21 cellular contexts compared by ENCODE assay signal in genomic region chr10:59179027-59179426, GRCh38. TPM values are rescaled to one million over a fixed set of nuclear protein-coding genes. Genes with fewer than 3 reads are reported as not detected.
"Had no signal": no experiment of that assay in that cellular context is flagged by ENCODE, and none has a peak within 500 bp of the region (broad histone marks: within the 10 kb centered on the region; RNA-seq: fewer than 3 reads in every experiment).

No MANE protein-coding gene starts in this region.

- FAIRE-seq: endometrium, TTC549, urothelium cell line had no signal

- H3K9me3 Mint-ChIP-seq: activated CD4-positive, alpha-beta memory T cell treated with anti-CD3 and anti-CD28 coated beads, Interleukin-2, amount 10 ng/mL, durations not matched to agents 7 days and 5 days; WTC11 had no signal

- H3K36me3 Mint-ChIP-seq: activated naive CD4-positive, alpha-beta T cell treated with anti-CD3 and anti-CD28 coated beads, Interleukin-2, amount 50 U/mL, for 24 hours; natural killer cell; WTC11 had no signal

- H3K4me1 Mint-ChIP-seq: natural killer cell had no signal

- H3K9me3 ChIP-seq: adrenal gland, gastroesophageal sphincter, left ventricle myocardium inferior had no signal

- H3K36me3 ChIP-seq: adrenal gland, cardiac muscle cell, gastroesophageal sphincter, left ventricle myocardium inferior had no signal

- H3K27me3 ChIP-seq: adrenal gland had no signal

- H3K27ac Mint-ChIP-seq: activated CD4-positive, alpha-beta memory T cell treated with anti-CD3 and anti-CD28 coated beads, Interleukin-2, amount 10 ng/mL, durations not matched to agents 7 days and 5 days; activated naive CD4-positive, alpha-beta T cell treated with anti-CD3 and anti-CD28 coated beads, Interleukin-2, amount 50 U/mL, for 24 hours; natural killer cell; WTC11 had no signal

- H3K27ac ChIP-seq: cardiac muscle cell, gastroesophageal sphincter, left ventricle myocardium inferior had no signal

- H3K4me3 ChIP-seq: cardiac muscle cell, gastroesophageal sphincter, left ventricle myocardium inferior had no signal

- DNase-seq: activated CD4-positive, alpha-beta memory T cell treated with anti-CD3 and anti-CD28 coated beads, Interleukin-2, amount 10 ng/mL, durations not matched to agents 7 days and 5 days; activated CD4-positive, alpha-beta T cell treated with anti-CD3 and anti-CD28 coated beads for 4 hours; activated effector memory CD4-positive, alpha-beta T cell treated with Interleukin-2 at 50 U/mL for 16 hours; activated T-cell treated with anti-CD3 and anti-CD28 coated beads, Interleukin-2, amount 50 U/mL, for 4 hours; adrenal gland; left ventricle myocardium inferior; mesendoderm; natural killer cell; stimulated activated CD4-positive, alpha-beta T cell treated with anti-CD3 and anti-CD28 coated beads, Interleukin-12 subunit alpha, Interleukin-12 subunit beta, amount 100 ng/mL, for 4 hours; stimulated activated CD4-positive, alpha-beta T cell treated with anti-CD3 and anti-CD28 coated beads, Interleukin-2, amount 100 ng/mL, for 24 hours; T-helper 2 cell had no signal

- H3K4me3 Mint-ChIP-seq: activated CD4-positive, alpha-beta memory T cell treated with anti-CD3 and anti-CD28 coated beads, Interleukin-2, amount 10 ng/mL, durations not matched to agents 7 days and 5 days; activated naive CD4-positive, alpha-beta T cell treated with anti-CD3 and anti-CD28 coated beads, Interleukin-2, amount 50 U/mL, for 24 hours; activated T-cell treated with anti-CD3 and anti-CD28 coated beads, Interleukin-2, amount 50 U/mL, for 4 hours; natural killer cell; WTC11 had no signal

RNA-seq across cellular contexts. Expression of gene PHYHIPL, which starts 2.6 kb away (rescaled TPM):
- total RNA-seq: activated CD4-positive, alpha-beta memory T cell treated with anti-CD3 and anti-CD28 coated beads, Interleukin-2, amount 10 ng/mL, durations not matched to agents 7 days and 5 days; activated T-cell treated with anti-CD3 and anti-CD28 coated beads, Interleukin-2, amount 50 U/mL, for 4 hours; cardiac muscle cell; dermis microvascular lymphatic vessel endothelial cell; natural killer cell; osteoblast; pulmonary artery endothelial cell had no signal
